In the genomic region with DNA sequence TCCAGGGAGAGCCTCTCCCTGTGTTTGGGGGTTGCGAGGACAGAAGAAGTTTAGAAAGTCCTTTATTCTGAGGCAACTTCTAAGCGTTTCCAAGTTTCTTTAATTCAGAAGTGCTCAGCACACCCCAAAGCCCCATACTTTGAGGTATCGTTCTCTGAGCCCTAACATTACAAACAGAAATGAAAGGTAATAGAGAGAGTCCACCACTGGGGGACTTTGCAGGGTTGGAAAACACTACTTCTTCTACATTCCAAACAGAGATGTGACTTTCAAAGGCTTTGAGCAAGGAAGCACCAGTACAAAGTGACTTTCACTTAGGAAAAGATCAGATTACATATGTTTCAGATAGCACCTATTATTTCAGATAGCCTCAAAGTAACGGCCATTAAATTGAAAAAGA, we compare ENCODE assay signal across 24 cellular contexts.
"Had no signal": no experiment of that assay in that cellular context is flagged by ENCODE, and none has a peak within 500 bp of the region (broad histone marks: within the 10 kb centered on the region; RNA-seq: fewer than 3 reads in every experiment).

No MANE protein-coding gene starts in this region.

- H3K36me3 ChIP-seq: brain microvascular endothelial cell, cardiac muscle cell, SJSA1 had no signal

- H3K27me3 ChIP-seq: brain microvascular endothelial cell, cardiac muscle cell, SJSA1 had no signal

- FAIRE-seq: astrocyte had no signal

- ATAC-seq: activated T-cell treated with anti-CD3 and anti-CD28 coated beads, Interleukin-2, amount 50 U/mL, for 4 hours; Panc1; T-helper 17 cell had no signal

- H3K4me3 ChIP-seq: cardiac muscle cell, SJSA1 had no signal

- H3K27ac ChIP-seq: brain microvascular endothelial cell, cardiac muscle cell, RWPE1, SJSA1 had no signal

- DNase-seq: activated CD4-positive, alpha-beta memory T cell treated with anti-CD3 and anti-CD28 coated beads for 36 hours; activated CD4-positive, alpha-beta T cell treated with anti-CD3 and anti-CD28 coated beads, Interleukin-2, amount 10 ng/mL, durations not matched to agents 7 days and 5 days; activated CD4-positive, CD25-positive, alpha-beta regulatory T cell; activated CD8-positive, alpha-beta memory T cell treated with anti-CD3 and anti-CD28 coated beads for 24 hours; activated gamma-delta T cell; activated naive CD4-positive, alpha-beta T cell treated with anti-CD3 and anti-CD28 coated beads for 36 hours; activated T-cell treated with anti-CD3 and anti-CD28 coated beads, Interleukin-2, amount 50 U/mL, for 4 hours; amygdala; brain microvascular endothelial cell; KG1; NCI-H1048; NCI-H146; NCI-H187 treated with DMSO at 0.1 percent for 48 hours; NCI-H2081 treated with DMSO at 0.1 percent for 48 hours; NCI-H2171; NCI-H226; Right ventricle myocardium superior; T-helper 17 cell; T-helper 9 cell had no signal

- H3K9me3 ChIP-seq: SJSA1 had no signal
